Comparison of ENCODE assay signal across 8 cellular contexts in the genomic region with DNA sequence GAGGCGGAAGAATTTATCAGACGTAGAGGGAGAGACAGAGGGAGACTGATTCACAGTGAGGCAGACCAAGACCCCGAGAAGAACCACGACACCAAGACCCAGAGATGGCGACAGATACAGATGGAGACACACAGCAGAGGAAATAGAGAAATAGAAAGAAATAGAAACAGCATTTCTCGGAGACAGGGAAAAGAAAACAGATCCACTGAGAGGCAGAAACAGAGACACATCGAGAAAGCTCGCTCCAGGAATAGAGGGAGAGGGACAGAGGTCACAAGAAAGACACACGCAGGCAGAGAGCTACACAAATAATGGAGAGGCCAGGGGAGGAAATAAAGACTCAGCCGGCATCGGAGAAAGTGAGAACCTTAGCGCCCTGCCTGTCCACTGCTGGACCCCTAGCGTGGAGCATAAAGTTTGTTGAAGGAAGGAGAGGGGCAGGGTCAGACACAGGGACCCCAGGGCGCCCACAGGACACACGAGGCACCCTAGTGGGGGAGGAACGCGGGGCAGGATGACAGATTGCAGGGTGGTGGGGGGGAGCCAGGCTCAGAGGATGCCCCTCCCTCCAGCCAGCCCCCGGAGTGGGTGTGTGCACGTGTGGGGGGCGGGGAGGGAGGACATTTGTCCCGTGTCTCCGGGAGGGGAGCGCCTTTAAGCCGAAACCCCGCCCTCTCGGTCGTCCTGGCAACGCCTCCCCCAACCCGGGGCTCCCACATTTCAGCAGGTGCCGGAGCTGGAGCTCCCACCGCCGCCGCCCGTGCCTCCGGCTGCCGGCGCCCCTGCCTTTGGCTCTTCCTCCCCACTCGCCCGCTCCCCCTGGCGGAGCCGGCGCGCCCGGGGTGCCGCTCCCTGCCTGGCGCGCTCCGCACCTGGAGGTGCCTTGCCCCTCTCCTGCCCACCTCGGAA. TPM values are rescaled to one million over a fixed set of nuclear protein-coding genes. Genes with fewer than 3 reads are reported as not detected.
DNase-seq lines count a peak whose midpoint lies in the region; ATAC-seq and TF ChIP-seq lines count a peak whose summit lies in the region.

Gene PRKCG (plus strand): TSS at position 716 of the 909 bp plus-strand sequence. CDS start 298 bp downstream, outside the sequence.

- H3K4me3 ChIP-seq in left ventricle myocardium inferior, result peak within 1 kb of the TSS; percentile 63

- H3K4me3 Mint-ChIP-seq in activated naive CD4-positive, alpha-beta T cell treated with anti-CD3 and anti-CD28 coated beads for 36 hours, result no peak within 1 kb of the TSS

- intact Hi-C loops in activated naive CD4-positive, alpha-beta T cell treated with anti-CD3 and anti-CD28 coated beads for 36 hours (cut with micrococcal nuclease), result loop anchor here (1.0 to 5.0 kb wide), 4 partner anchors 15 to 684 kb away; partner anchors contain the start of gene MYADM
- intact Hi-C loops in left ventricle myocardium inferior (cut with micrococcal nuclease), result loop anchor here (5.0 kb wide), 1 partner anchor 39 kb away; no protein-coding TSS in a partner anchor
- intact Hi-C loops in sciatic nerve (cut with DNase I), result no loop called here

- no peak within 1 kb of the TSS for H3K27ac Mint-ChIP-seq in activated naive CD4-positive, alpha-beta T cell treated with anti-CD3 and anti-CD28 coated beads for 36 hours

- no peaks in the 10 kb centered on the region for H3K9me3 ChIP-seq in left ventricle myocardium inferior (replicated peaks)

- ATAC-seq in sciatic nerve, result no peak
- ATAC-seq in HG03432 (IDR thresholded peaks at IDR 0.05; ENCODE audit: unreplicated experiment), result no peak

- TF ChIP-seq CTCF in GM12874 (IDR thresholded peaks at IDR 0.05; ENCODE audit: insufficient read depth, low read depth, low read length) (peak; percentile 63), left ventricle myocardium inferior (IDR thresholded peaks at IDR 0.05; ENCODE audit: borderline replicate concordance) (peak; percentile 71)

- peaks cover 28% of the 10 kb centered on the region for H3K4me1 Mint-ChIP-seq in activated naive CD4-positive, alpha-beta T cell treated with anti-CD3 and anti-CD28 coated beads for 36 hours (ENCODE audit: low read depth)

- CTCF ChIA-PET in activated naive CD4-positive, alpha-beta T cell treated with anti-CD3 and anti-CD28 coated beads for 36 hours (lab: Charles Lee), result interaction anchor here (0.6 to 1.6 kb wide), 5 partner anchors 11 to 142 kb away, joined by 3 to 10 read pairs (median 3); partner anchors contain the start of gene MYADM

- peaks cover 68% of the 10 kb centered on the region for H3K27me3 ChIP-seq in left ventricle myocardium inferior (ENCODE audit: low read depth)

- DNase-seq in OCI-M1 (lab: John Stamatoyannopoulos, UW) (peak; percentile 52), left ventricle myocardium inferior (peak; percentile 29), sciatic nerve (ENCODE audit: low spot score) (peak; percentile 66), hippocampal formation (lab: John Stamatoyannopoulos, UW) (no peak), NCI-H345 treated with DMSO at 0.1 percent for 48 hours (lab: John Stamatoyannopoulos, UW; ENCODE audit: unreplicated experiment) (no peak)
- peak; percentile 58 for DNase-seq in activated naive CD4-positive, alpha-beta T cell treated with anti-CD3 and anti-CD28 coated beads for 36 hours

- H3K27ac ChIP-seq in left ventricle myocardium inferior (replicated peaks), result no peak within 1 kb of the TSS

- no peaks in the 10 kb centered on the region for H3K9me3 Mint-ChIP-seq in activated naive CD4-positive, alpha-beta T cell treated with anti-CD3 and anti-CD28 coated beads for 36 hours

- H3K36me3 ChIP-seq in left ventricle myocardium inferior, result no peaks in the 10 kb centered on the region

- H3K36me3 Mint-ChIP-seq in activated naive CD4-positive, alpha-beta T cell treated with anti-CD3 and anti-CD28 coated beads for 36 hours (ENCODE audit: low read depth), result no peaks in the 10 kb centered on the region

- peaks cover 17% of the 10 kb centered on the region for H3K27me3 Mint-ChIP-seq in activated naive CD4-positive, alpha-beta T cell treated with anti-CD3 and anti-CD28 coated beads for 36 hours (ENCODE audit: low read depth)

- H3K4me1 ChIP-seq in left ventricle myocardium inferior, result peaks cover 28% of the 10 kb centered on the region

RNA-seq across cellular contexts. Expression of gene PRKCG, which starts in this region (rescaled TPM):
- not detected for total RNA-seq in activated naive CD4-positive, alpha-beta T cell treated with anti-CD3 and anti-CD28 coated beads for 36 hours
- total RNA-seq in left ventricle myocardium inferior (not detected), sciatic nerve (not detected)

Comparison
In these comparisons a context has a peak if more than half of its experiments do, and no peak if none do; other contexts are left out.
1. Peak in DNase-seq in activated naive CD4-positive, alpha-beta T cell treated with anti-CD3 and anti-CD28 coated beads for 36 hours; RNA of the gene not detected or under 1 TPM.
2. Peak in DNase-seq and H3K4me3 ChIP-seq in left ventricle myocardium inferior; RNA of the gene not detected or under 1 TPM.
3. Peak in DNase-seq in sciatic nerve; RNA of the gene not detected or under 1 TPM.